In genomic region chr17:80030730-80031410, GRCh38 we compare ENCODE assay signal across 1 cellular context.
A peak's percentile ranks its signal among the peaks of the same experiment; 100 is the strongest.
TF ChIP-seq lines count a peak whose summit lies in the region.

No MANE protein-coding gene starts in this region.

TF ChIP-seq in HepG2, 621 proteins besides CTCF, POLR2A, EP300 and RAD21 (continued from another document and continues in another):
- TF ChIP-seq ZNF318 (CRISPR knock-in tag; IDR thresholded peaks at IDR 0.05) (0 out of 2 replicates have a peak, but pooled peaks have one; percentile 67), AGO2 (optimal IDR thresholded peaks at IDR 0.05; ENCODE audit: low read depth, low read length) (peak; percentile 71), TEAD3 (CRISPR knock-in tag; optimal IDR thresholded peaks at IDR 0.05; ENCODE audit: borderline replicate concordance) (peak; percentile 18), U2AF1 (optimal IDR thresholded peaks at IDR 0.05; ENCODE audit: low read depth, low read length) (no peak), RXRA (CRISPR knock-in tag; IDR thresholded peaks at IDR 0.05) (peak; percentile 49; the same call in 1 of the 2 replicates), ELF1 (CRISPR knock-in tag; IDR thresholded peaks at IDR 0.05) (no peak), KDM5B (CRISPR knock-in tag; IDR thresholded peaks at IDR 0.05; ENCODE audit: borderline replicate concordance) (peak; percentile 65; the same call in 1 of the 2 replicates), HCFC1 (IDR thresholded peaks at IDR 0.05; ENCODE audit: low read depth, low read length) (no peak), ZNF879 (CRISPR knock-in tag; IDR thresholded peaks at IDR 0.05) (no peak), STAG1 (CRISPR knock-in tag; IDR thresholded peaks at IDR 0.05) (peak; percentile 29; the same call in 1 of the 2 replicates), ZNF274 (CRISPR knock-in tag; IDR thresholded peaks at IDR 0.05) (no peak; the same call in 1 of the 2 replicates), ZNF772 (CRISPR knock-in tag; IDR thresholded peaks at IDR 0.05) (no peak), CSRNP2 (CRISPR knock-in tag; conservative IDR thresholded peaks at IDR 0.05; ENCODE audit: low read depth) (no peak), TOPORS (CRISPR knock-in tag; IDR thresholded peaks at IDR 0.05) (no peak), ZFP1 (CRISPR knock-in tag; IDR thresholded peaks at IDR 0.05) (no peak), ZNF574 (CRISPR knock-in tag; IDR thresholded peaks at IDR 0.05) (0 out of 2 replicates have a peak, but pooled peaks have one; percentile 14), RBFOX2 (IDR thresholded peaks at IDR 0.05; ENCODE audit: low read depth, low read length) (0 out of 2 replicates have a peak, but pooled peaks have one; percentile 37), ARID4A (CRISPR knock-in tag; IDR thresholded peaks at IDR 0.05; ENCODE audit: borderline replicate concordance) (peak; percentile 17; the same call in 1 of the 2 replicates), KDM1A (CRISPR knock-in tag; IDR thresholded peaks at IDR 0.05) (no peak), HOXA3 (CRISPR knock-in tag; IDR thresholded peaks at IDR 0.05) (peak; percentile 54; the same call in 1 of the 2 replicates), ATF5 (CRISPR knock-in tag; IDR thresholded peaks at IDR 0.05; ENCODE audit: low read depth) (no peak), HNF4A (CRISPR knock-in tag; IDR thresholded peaks at IDR 0.05) (peak; percentile 40; the same call in 1 of the 2 replicates), HNRNPL (IDR thresholded peaks at IDR 0.05; ENCODE audit: low read depth, low read length) (peak; percentile 89; the same call in 1 of the 2 replicates), DR1 (CRISPR knock-in tag; IDR thresholded peaks at IDR 0.05) (no peak), ZFX (CRISPR knock-in tag; IDR thresholded peaks at IDR 0.05; ENCODE audit: low read depth) (0 out of 2 replicates have a peak, but pooled peaks have one; percentile 26), ZBTB7B (CRISPR knock-in tag; IDR thresholded peaks at IDR 0.05) (no peak), ZNF251 (CRISPR knock-in tag; IDR thresholded peaks at IDR 0.05) (0 out of 2 replicates have a peak, but pooled peaks have one; percentile 51), DZIP1 (CRISPR knock-in tag; IDR thresholded peaks at IDR 0.05) (0 out of 2 replicates have a peak, but pooled peaks have one; percentile 38), GTF3A (CRISPR knock-in tag; conservative IDR thresholded peaks at IDR 0.05) (0 out of 2 replicates have a peak, but pooled peaks have one; percentile 63), NCOA1 (CRISPR knock-in tag; IDR thresholded peaks at IDR 0.05) (no peak), ZBTB43 (CRISPR knock-in tag; conservative IDR thresholded peaks at IDR 0.05) (no peak), NBN (conservative IDR thresholded peaks at IDR 0.05) (no peak), CREBL2 (CRISPR knock-in tag; IDR thresholded peaks at IDR 0.05; ENCODE audit: borderline replicate concordance) (no peak)
